In genomic region chr4:2212831-2213230, GRCh38 we compare ENCODE assay signal across 28 cellular contexts.
"Had no signal": no experiment of that assay in that cellular context is flagged by ENCODE, and none has a peak within 500 bp of the region (broad histone marks: within the 10 kb centered on the region; RNA-seq: fewer than 3 reads in every experiment).

No MANE protein-coding gene starts in this region.

- ATAC-seq: naive thymus-derived CD8-positive, alpha-beta T cell; natural killer cell treated with Interleukin-12 subunit alpha and Interleukin-12 subunit beta and Interleukin-15 and Interleukin-18, amount 100 ng/mL, for 72 hours; pancreas; right cardiac atrium; right lobe of liver; stimulated activated memory B cell treated with anti-CD40 and anti-IgM and Interleukin-4, amounts not matched to agents 10 μg/mL and 1 μg/mL and 100 μg/mL, for 72 hours; stimulated activated naive CD8-positive, alpha-beta T cell treated with anti-CD3 and anti-CD28 coated beads, Interleukin-15, amount 100 ng/mL, for 72 hours; stimulated activated naive CD8-positive, alpha-beta T cell treated with anti-CD3 and anti-CD28 coated beads, Interleukin-15, Interleukin-2, amounts not matched to agents 100 U/mL and 50 U/mL, for 24 hours; upper lobe of right lung had no signal

- H3K36me3 ChIP-seq: neutrophil, pancreas, prostate gland, right lobe of liver, tibial artery, transverse colon, upper lobe of right lung, uterus had no signal

- H3K4me3 ChIP-seq: pancreas, prostate gland, right lobe of liver, sigmoid colon, smooth muscle cell, spleen, suprapubic skin, testis, tibial artery, transverse colon, upper lobe of right lung, uterus had no signal

- H3K27me3 ChIP-seq: neutrophil, pancreas, right lobe of liver, sigmoid colon, spleen, suprapubic skin, testis, tibial artery, transverse colon, upper lobe of right lung, uterus had no signal

- H3K4me1 ChIP-seq: pancreas, prostate gland, right lobe of liver, sigmoid colon, spleen, suprapubic skin, testis, tibial artery, transverse colon, upper lobe of right lung, uterus had no signal

- DNase-seq: naive thymus-derived CD8-positive, alpha-beta T cell; nephron progenitor cell; nucleus accumbens; pancreas; right cardiac atrium; right lobe of liver; sigmoid colon; spleen; stimulated activated CD4-positive, alpha-beta T cell treated with anti-CD3 and anti-CD28 coated beads, Interleukin-12 subunit alpha, Interleukin-12 subunit beta, amount 100 ng/mL, for 4 hours; stimulated activated CD4-positive, alpha-beta T cell treated with anti-CD3 and anti-CD28 coated beads, Interleukin-1b, Interleukin-23, amount 100 ng/mL, for 48 hours; stimulated activated CD4-positive, alpha-beta T cell treated with anti-CD3 and anti-CD28 coated beads, Interleukin-4, amount 100 ng/mL, for 1 hour; stimulated activated CD4-positive, alpha-beta T cell treated with anti-CD3 and anti-CD28 coated beads, Interleukin-4, amount 100 ng/mL, for 4 hours; stimulated activated CD8-positive, alpha-beta memory T cell treated with anti-CD3 and anti-CD28 coated beads, Interleukin-4, amount 100 ng/mL, for 48 hours; stimulated activated naive CD4-positive, alpha-beta T cell; stimulated activated naive CD8-positive, alpha-beta T cell treated with anti-CD3 and anti-CD28 coated beads, Interleukin-15, amount 100 ng/mL, for 72 hours; stimulated activated naive CD8-positive, alpha-beta T cell treated with anti-CD3 and anti-CD28 coated beads, Interleukin-15, Interleukin-2, amounts not matched to agents 100 U/mL and 50 U/mL, for 24 hours; substantia nigra; testis; tibial artery; transverse colon; upper lobe of right lung; uterus had no signal

- H3K9me3 ChIP-seq: neutrophil, pancreas, prostate gland, right lobe of liver, sigmoid colon, spleen, suprapubic skin, testis, tibial artery, transverse colon, upper lobe of right lung, uterus had no signal

- H3K27ac ChIP-seq: neutrophil, pancreas, prostate gland, right lobe of liver, sigmoid colon, spleen, suprapubic skin, testis, tibial artery, transverse colon, upper lobe of right lung, uterus had no signal
